In genomic region chr4:55949480-55949802, GRCh38 we compare ENCODE assay signal across 7 cellular contexts. TPM values are rescaled to one million over a fixed set of nuclear protein-coding genes. Genes with fewer than 3 reads are reported as not detected.
DNase-seq lines count a peak whose midpoint lies in the region; ATAC-seq and TF ChIP-seq lines count a peak whose summit lies in the region.

No MANE protein-coding gene starts in this region.

- H3K79me2 ChIP-seq in smooth muscle cell (ENCODE audit: low read depth), result peaks cover 23% of the 10 kb centered on the region

- TF ChIP-seq CTCF in HEK293 (tag by site-specific recombination; IDR thresholded peaks at IDR 0.05), result no peak
- TF ChIP-seq CTCF in WERI-Rb-1 (IDR thresholded peaks at IDR 0.05; ENCODE audit: low read depth, low read length), result no peak
- TF ChIP-seq CTCF in gastroesophageal sphincter (IDR thresholded peaks at IDR 0.05), result no peak
- TF ChIP-seq CTCF in smooth muscle cell (IDR thresholded peaks at IDR 0.05; ENCODE audit: borderline replicate concordance, insufficient read depth, poor library complexity, severe bottlenecking), result no peak

- POLR2A ChIA-PET in HEK293 (lab: Yijun Ruan, JAX), result interaction anchor here (0.6 to 0.9 kb wide), 4 partner anchors 119 to 584 kb away, joined by 3 to 7 read pairs (median 4); partner anchors contain the start of gene AASDH

- no peak for TF ChIP-seq POLR2A in gastroesophageal sphincter (IDR thresholded peaks at IDR 0.05)

- H2AFZ ChIP-seq in smooth muscle cell (ENCODE audit: low read depth), result peak overlapping the region; percentile 77

- peak overlapping the region; percentile 93 for H3K4me2 ChIP-seq in smooth muscle cell

- no peak for TF ChIP-seq EP300 in gastroesophageal sphincter (IDR thresholded peaks at IDR 0.05)

- WGBS in gastroesophageal sphincter (ENCODE audit: low coverage in 1 of 2), 2 donors, result 6 to 8% methylated on average over 3 of the region's 3 CpGs
- WGBS in smooth muscle cell (ENCODE audit: low lambda C conversion rate), result 0% methylated on average over 3 of the region's 3 CpGs

- no peak for DNase-seq in WERI-Rb-1
- DNase-seq in smooth muscle cell (lab: John Stamatoyannopoulos, UW; ENCODE audit: unreplicated experiment), result no peak
- DNase-seq in NCI-H345 (lab: John Stamatoyannopoulos, UW), result no peak

- H3K36me3 ChIP-seq in HEK293 (ENCODE audit: control insufficient read depth in 2 of 2, insufficient read depth in 1 of 2, low read length in 2 of 2) (peaks cover 4 to 22% of the 10 kb centered on the region in 2 experiments; a peak in 1 of 3 replicates), WERI-Rb-1 (peaks cover 11% of the 10 kb centered on the region), gastroesophageal sphincter (peaks cover 3 to 15% of the 10 kb centered on the region in 2 donors), smooth muscle cell (ENCODE audit: low read depth) (peaks cover 6% of the 10 kb centered on the region)

- peaks cover 4% of the 10 kb centered on the region; the same call in 1 of the 2 replicates for H3K4me1 ChIP-seq in HEK293 (ENCODE audit: control insufficient read depth, insufficient read depth, low read length)
- H3K4me1 ChIP-seq in gastroesophageal sphincter, result peaks cover 5 to 28% (median 8%) of the 10 kb centered on the region in 3 donors
- H3K4me1 ChIP-seq in smooth muscle cell (ENCODE audit: low read depth), result peaks cover 9% of the 10 kb centered on the region

- H3K27me3 ChIP-seq in WERI-Rb-1 (ENCODE audit: insufficient read depth, low read depth, severe bottlenecking) (no peaks in the 10 kb centered on the region), gastroesophageal sphincter (no peaks in the 10 kb centered on the region), smooth muscle cell (ENCODE audit: low read depth) (no peaks in the 10 kb centered on the region)

- peak overlapping the region; percentile 79 for H3K9ac ChIP-seq in smooth muscle cell (ENCODE audit: low read depth)

- CTCF ChIA-PET in HEK293 (lab: Yijun Ruan, JAX), result interaction anchor here (0.6 to 2.3 kb wide), 11 partner anchors 8 to 967 kb away, joined by 3 to 21 read pairs (median 4); no protein-coding TSS in a partner anchor

- ATAC-seq in gastroesophageal sphincter (no peak), GM18867 (IDR thresholded peaks at IDR 0.05; ENCODE audit: unreplicated experiment) (no peak), GM21528 (IDR thresholded peaks at IDR 0.05; ENCODE audit: low FRiP score, unreplicated experiment) (no peak)

- H3F3A ChIP-seq in smooth muscle cell (ENCODE audit: low read depth), result peaks cover 16% of the 10 kb centered on the region

- H3K27ac ChIP-seq in HEK293 (ENCODE audit: extremely low read depth, low read depth, low read length) (peak overlapping the region; percentile 85), WERI-Rb-1 (peak overlapping the region; percentile 95), gastroesophageal sphincter (peak overlapping the region; percentile 9 to 92 (median 88)), smooth muscle cell (ENCODE audit: low read depth) (peak overlapping the region; percentile 96)

- no peaks in the 10 kb centered on the region for H3K9me3 ChIP-seq in HEK293 (ENCODE audit: control insufficient read depth, insufficient read depth, low read depth, low read length)
- no peaks in the 10 kb centered on the region for H3K9me3 ChIP-seq in WERI-Rb-1 (ENCODE audit: severe bottlenecking)
- no peaks in the 10 kb centered on the region for H3K9me3 ChIP-seq in gastroesophageal sphincter
- H3K9me3 ChIP-seq in smooth muscle cell (replicated peaks; ENCODE audit: low read depth), result no peaks in the 10 kb centered on the region

- H3K4me3 ChIP-seq in HEK293 (ENCODE audit: low read depth, low read length) (peak overlapping the region; percentile 96), WERI-Rb-1 (ENCODE audit: low read depth, low read length) (peak overlapping the region; percentile 89), gastroesophageal sphincter (peak overlapping the region; percentile 41 to 68), smooth muscle cell (peak overlapping the region; percentile 80)

- H4K20me1 ChIP-seq in smooth muscle cell (ENCODE audit: low read depth), result no peaks in the 10 kb centered on the region

TF ChIP-seq in HEK293, 187 proteins besides CTCF, POLR2A, EP300 and RAD21:
- TF ChIP-seq PATZ1 (tag by site-specific recombination; IDR thresholded peaks at IDR 0.05), result no peak
- TF ChIP-seq ZNF26 (tag by site-specific recombination; IDR thresholded peaks at IDR 0.05), result no peak
- TF ChIP-seq ZNF785 (tag by site-specific recombination; IDR thresholded peaks at IDR 0.05), result no peak
- no peak for TF ChIP-seq ZNF629 (tag by site-specific recombination; IDR thresholded peaks at IDR 0.05)
- no peak for TF ChIP-seq ZNF585B (tag by site-specific recombination; IDR thresholded peaks at IDR 0.05)
- no peak for TF ChIP-seq ZNF133 (tag by site-specific recombination; IDR thresholded peaks at IDR 0.05)
- no peak for TF ChIP-seq ZNF654 (tag by site-specific recombination; IDR thresholded peaks at IDR 0.05; ENCODE audit: low read depth)
- no peak for TF ChIP-seq ZFP69B (tag by site-specific recombination; IDR thresholded peaks at IDR 0.05)

RNA-seq across cellular contexts. Expression of gene CEP135, which starts 0.7 kb away (rescaled TPM):
- total RNA-seq in gastroesophageal sphincter, result 1 to 10 TPM; 4.5 to 5.3 (median 4.7) TPM
- total RNA-seq in smooth muscle cell, result 11.4 and 28.9 TPM in 2 replicates
- polyA plus RNA-seq in smooth muscle cell, result 3.1 and 4.5 TPM in 2 replicates
